Comparison of ENCODE assay signal across 12 cellular contexts in genomic region chr20:17479041-17479657, GRCh38. TPM values are rescaled to one million over a fixed set of nuclear protein-coding genes. Genes with fewer than 3 reads are reported as not detected.
DNase-seq lines count a peak whose midpoint lies in the region; ATAC-seq, FAIRE-seq and TF ChIP-seq lines count a peak whose summit lies in the region.
"Had no signal": no experiment of that assay in that cellular context is flagged by ENCODE, and none has a peak within 500 bp of the region (broad histone marks: within the 10 kb centered on the region; RNA-seq: fewer than 3 reads in every experiment).

No MANE protein-coding gene starts in this region.

- in situ Hi-C loops in HepG2 (cut with HindIII; ENCODE audit: extremely low pct_ligation_motif_present, low pct_unique_long_range_greater_than_20kb): no loop called here

- no peak overlapping the region for H3K4me3 Mint-ChIP-seq in osteocyte (ENCODE audit: unreplicated experiment)
- H3K4me3 Mint-ChIP-seq: CD4-positive, CD25-positive, alpha-beta regulatory T cell; H9 had no signal

- no peak overlapping the region for H2AFZ ChIP-seq in HepG2 (ENCODE audit: low read length)

- TF ChIP-seq CTCF in HepG2 (CRISPR knock-in tag; IDR thresholded peaks at IDR 0.05): no peak
- no peak for TF ChIP-seq CTCF in right lobe of liver (IDR thresholded peaks at IDR 0.05)
- no peak for TF ChIP-seq CTCF in osteocyte (IDR thresholded peaks at IDR 0.05)
- no peak for TF ChIP-seq CTCF in pancreas (IDR thresholded peaks at IDR 0.05)

- CTCF ChIA-PET in HepG2 (lab: Yijun Ruan, JAX; ENCODE audit: low intra/inter-chr PET ratio, low total read pairs): no interaction called here

- H3K36me3 Mint-ChIP-seq in osteocyte (ENCODE audit: unreplicated experiment): no peaks in the 10 kb centered on the region
- H3K36me3 Mint-ChIP-seq: CD4-positive, CD25-positive, alpha-beta regulatory T cell had no signal

- no peak for TF ChIP-seq RAD21 in HepG2 (CRISPR knock-in tag; IDR thresholded peaks at IDR 0.05)

- POLR2A ChIA-PET in HepG2 (lab: Yijun Ruan, JAX): no interaction called here

- no peak overlapping the region for H3K27ac ChIP-seq in HepG2 (ENCODE audit: extremely low read length, insufficient read depth, low read length)
- no peak overlapping the region for H3K27ac ChIP-seq in right lobe of liver
- no peak overlapping the region for H3K27ac ChIP-seq in pancreas

- intact Hi-C loops in HepG2 (cut with micrococcal nuclease; ENCODE audit: unreplicated experiment): no loop called here
- intact Hi-C loops in right lobe of liver (cut with DNase I): no loop called here
- intact Hi-C loops in pancreas (cut with DNase I): no loop called here

- BruUV-seq in HepG2 (replicated peaks; lab: Mats Ljungman, UMichigan): no TSS peak

- H3K27me3 ChIP-seq in HepG2 (ENCODE audit: control insufficient read depth in 1 of 2, insufficient read depth in 2 of 2, low read length in 2 of 2): peaks cover 5 to 41% of the 10 kb centered on the region in 2 experiments
- no peaks in the 10 kb centered on the region for H3K27me3 ChIP-seq in right lobe of liver
- H3K27me3 ChIP-seq in pancreas: no peaks in the 10 kb centered on the region

- H3K27ac Mint-ChIP-seq in osteocyte (ENCODE audit: unreplicated experiment): no peak overlapping the region
- H3K27ac Mint-ChIP-seq: CD4-positive, CD25-positive, alpha-beta regulatory T cell; H9 had no signal

- no peaks in the 10 kb centered on the region for H4K20me1 ChIP-seq in HepG2 (ENCODE audit: insufficient read depth, low read length)

- H3K9ac ChIP-seq in HepG2 (ENCODE audit: insufficient read depth, low read depth, low read length): no peak overlapping the region

- no peak overlapping the region for H3K4me2 ChIP-seq in HepG2 (ENCODE audit: low read depth, low read length)

- H3K4me3 ChIP-seq in HepG2 (replicated peaks in 1 of 3; ENCODE audit: insufficient read depth in 1 of 3, low read depth in 2 of 3, low read length in 3 of 3) (no peak overlapping the region), right lobe of liver (no peak overlapping the region), pancreas (no peak overlapping the region)

- WGBS in HepG2 (ENCODE audit: low lambda C conversion rate): 74% methylated on average over 23 of the region's 23 CpGs
- 91% methylated on average over 22 of the region's 23 CpGs for WGBS in right lobe of liver (ENCODE audit: insufficient coverage, low coverage, low lambda C conversion rate, missing lambda C conversion rate)
- 90 to 95% methylated on average over 23 of the region's 23 CpGs for WGBS in pancreas, 2 donors

- no peak for TF ChIP-seq EP300 in HepG2 (IDR thresholded peaks at IDR 0.05; ENCODE audit: low read depth in 2 of 2, low read length in 2 of 2)
- TF ChIP-seq EP300 in HepG2 (CRISPR knock-in tag; IDR thresholded peaks at IDR 0.05; ENCODE audit: borderline replicate concordance): no peak

- no peaks in the 10 kb centered on the region for H3K4me1 Mint-ChIP-seq in osteocyte (ENCODE audit: unreplicated experiment)
- H3K4me1 Mint-ChIP-seq: CD4-positive, CD25-positive, alpha-beta regulatory T cell; H9 had no signal

- no peaks in the 10 kb centered on the region for H3K9me3 ChIP-seq in HepG2 (ENCODE audit: low read length)
- H3K9me3 ChIP-seq in right lobe of liver: no peaks in the 10 kb centered on the region
- H3K9me3 ChIP-seq in pancreas: no peaks in the 10 kb centered on the region
- H3K9me3 ChIP-seq: BE2C had no signal

- no peak for FAIRE-seq in HepG2 (lab: Jason Lieb, UNC)
- FAIRE-seq in pancreas (lab: Jason Lieb, UNC): no peak
- FAIRE-seq: HTR-8/SVneo had no signal

- H3K36me3 ChIP-seq in HepG2 (replicated peaks in 1 of 2; ENCODE audit: control insufficient read depth in 1 of 2, insufficient read depth in 2 of 2, low read length in 2 of 2) (no peaks in the 10 kb centered on the region), right lobe of liver (no peaks in the 10 kb centered on the region), pancreas (no peaks in the 10 kb centered on the region)
- H3K36me3 ChIP-seq: BE2C had no signal

- H3K9me3 Mint-ChIP-seq in osteocyte (ENCODE audit: unreplicated experiment): no peaks in the 10 kb centered on the region
- H3K9me3 Mint-ChIP-seq: H9 had no signal

- H3K27me3 Mint-ChIP-seq in osteocyte (ENCODE audit: unreplicated experiment): peaks cover 35% of the 10 kb centered on the region
- H3K27me3 Mint-ChIP-seq: CD4-positive, CD25-positive, alpha-beta regulatory T cell had no signal

- no peak for TF ChIP-seq POLR2A in HepG2 (IDR thresholded peaks at IDR 0.05; ENCODE audit: insufficient read depth in 1 of 2, low read depth in 2 of 2, low read length in 2 of 2)
- TF ChIP-seq POLR2A in right lobe of liver (IDR thresholded peaks at IDR 0.05): no peak

- no peaks in the 10 kb centered on the region for H3K4me1 ChIP-seq in HepG2 (ENCODE audit: insufficient read depth, low read length)
- no peaks in the 10 kb centered on the region for H3K4me1 ChIP-seq in right lobe of liver
- H3K4me1 ChIP-seq in pancreas: no peaks in the 10 kb centered on the region

- DNase-seq in HepG2 (ENCODE audit: low spot score): no peak
- DNase-seq in right lobe of liver: no peak
- peak; percentile 84 for DNase-seq in NCI-H1694 treated with DMSO at 0.1 percent for 48 hours (lab: John Stamatoyannopoulos, UW)
- peak; percentile 48 for DNase-seq in osteocyte (ENCODE audit: extremely low spot score, unreplicated experiment)
- DNase-seq in pancreas: no peak
- no peak for DNase-seq in hepatic stellate cell (ENCODE audit: low spot score)
- DNase-seq: BE2C; CD4-positive, CD25-positive, alpha-beta regulatory T cell; GOT3; H9 had no signal

- ATAC-seq in HepG2 (no peak), right lobe of liver (no peak), pancreas (no peak), HG02938 (IDR thresholded peaks at IDR 0.05; ENCODE audit: unreplicated experiment) (no peak)

- H3K79me2 ChIP-seq in HepG2 (ENCODE audit: insufficient read depth, low read length): no peaks in the 10 kb centered on the region

TF ChIP-seq in HepG2, 621 proteins besides CTCF, POLR2A, EP300 and RAD21:
- no peak for TF ChIP-seq ZNF33B (CRISPR knock-in tag; IDR thresholded peaks at IDR 0.05)
- 0 out of 2 replicates have a peak, but pooled peaks have one; percentile 20 for TF ChIP-seq ZBTB2 (CRISPR knock-in tag; IDR thresholded peaks at IDR 0.05; ENCODE audit: low read depth)
- no peak for TF ChIP-seq KDM2A (CRISPR knock-in tag; IDR thresholded peaks at IDR 0.05; ENCODE audit: borderline replicate concordance, low read depth)

RNA-seq across cellular contexts. Expression of gene BFSP1, which starts 52.0 kb away (rescaled TPM):
- total RNA-seq in HepG2 (2016; rRNA removed; fragmentation: Illumina TruSeq; extraction: Trizol) (0.22 and 0.36 TPM in 2 replicates), right lobe of liver (under 1 TPM; 0.16 to 0.68 (median 0.25) TPM), osteocyte (12.6 and 13.8 TPM in 2 replicates), pancreas (1 to 10 TPM in 4 of 6 donors, under 1 TPM in 2; 0.81 to 1.8 (median 1.4) TPM)
- 0.30 TPM in 1 of 2 replicates, not detected in the other for total RNA-seq in HepG2 (2016; cell fraction: cytosol; rRNA removed; fragmentation: Illumina TruSeq; extraction: Trizol; ENCODE audit: low read depth)
- 0.30 and 0.79 TPM in 2 replicates for total RNA-seq in HepG2 (2016; cell fraction: insoluble cytoplasmic fraction; rRNA removed; fragmentation: Illumina TruSeq; extraction: Trizol)
- total RNA-seq in HepG2 (2016; cell fraction: membrane; rRNA removed; fragmentation: Illumina TruSeq; extraction: Trizol): 0.28 and 0.34 TPM in 2 replicates
- total RNA-seq in HepG2 (2016; cell fraction: nucleus; rRNA removed; fragmentation: Illumina TruSeq; extraction: Trizol): 0.19 and 0.44 TPM in 2 replicates
- polyA plus RNA-seq in HepG2 (2011; rRNA removed) (0.24 and 0.26 TPM in 2 replicates), pancreas (1 to 10 TPM; 1.0 to 2.0 TPM)
- 0.28 and 0.32 TPM in 2 replicates for polyA plus RNA-seq in HepG2 (2011; cell fraction: cytosol; rRNA removed)
- 0.11 and 0.23 TPM in 2 replicates for polyA plus RNA-seq in HepG2 (2011; cell fraction: nucleus; rRNA removed)
- polyA plus RNA-seq in HepG2 (2012): 0.15 and 0.31 TPM in 2 replicates
- polyA plus RNA-seq in HepG2 (2016; cell fraction: cytosol; fragmentation: Illumina TruSeq; extraction: Trizol; ENCODE audit: low read depth): 0.11 and 0.23 TPM in 2 replicates
- polyA plus RNA-seq in HepG2 (2016; cell fraction: insoluble cytoplasmic fraction; fragmentation: Illumina TruSeq; extraction: Trizol; ENCODE audit: low read depth): 0.26 and 0.56 TPM in 2 replicates
- 0.26 and 0.31 TPM in 2 replicates for polyA plus RNA-seq in HepG2 (2016; cell fraction: membrane; fragmentation: Illumina TruSeq; extraction: Trizol; ENCODE audit: low read depth)
- polyA plus RNA-seq in HepG2 (2016; cell fraction: nucleus; fragmentation: Illumina TruSeq; extraction: Trizol; ENCODE audit: insufficient read depth, low read depth): 0.21 and 0.27 TPM in 2 replicates
- 0.42 and 1.2 TPM in 2 replicates for polyA minus RNA-seq in HepG2 (2011; rRNA and poly(A)+ RNA removed; ENCODE audit: low replicate concordance)
- polyA minus RNA-seq in HepG2 (2011; cell fraction: cytosol; rRNA and poly(A)+ RNA removed): not detected in 2 replicates
- polyA minus RNA-seq in HepG2 (2011; cell fraction: nucleus; rRNA and poly(A)+ RNA removed): 0.25 TPM in 1 of 2 replicates, not detected in the other

Comparison
In these comparisons a context has a peak if more than half of its experiments do, and no peak if none do; other contexts are left out.
1. DNase-seq: peak in NCI-H1694 treated with DMSO at 0.1 percent for 48 hours (single experiment) and osteocyte (single experiment); none in HepG2 (single experiment), right lobe of liver (0 of 3), pancreas (0 of 6) and hepatic stellate cell (single experiment).